ENCODE assay signal across 19 cellular contexts in the genomic region with DNA sequence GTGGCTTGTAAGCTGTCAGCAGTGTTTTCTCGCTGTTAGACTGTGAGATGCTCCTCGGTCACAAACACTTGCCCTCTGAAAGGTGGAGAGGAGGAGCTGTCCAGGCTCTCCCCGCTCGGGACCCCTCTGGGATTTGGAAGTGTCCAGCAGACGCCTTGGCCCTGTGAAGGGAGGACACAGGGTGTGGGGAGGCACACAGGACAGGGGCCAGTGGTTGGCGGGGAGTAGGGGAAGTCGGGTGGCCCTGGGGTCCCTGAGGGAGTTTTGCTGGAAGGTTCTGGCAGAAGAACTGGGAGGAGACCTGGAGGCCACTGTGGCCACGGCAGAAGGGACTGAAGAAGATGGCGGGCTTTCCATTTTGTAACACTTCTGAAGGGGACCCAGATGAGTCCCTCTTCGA. TPM values are rescaled to one million over a fixed set of nuclear protein-coding genes. Genes with fewer than 3 reads are reported as not detected.
DNase-seq lines count a peak whose midpoint lies in the region; ATAC-seq, FAIRE-seq and TF ChIP-seq lines count a peak whose summit lies in the region.
"Had no signal": no experiment of that assay in that cellular context is flagged by ENCODE, and none has a peak within 500 bp of the region (broad histone marks: within the 10 kb centered on the region; RNA-seq: fewer than 3 reads in every experiment).

No MANE protein-coding gene starts in this region.

- peaks cover 7% of the 10 kb centered on the region for H3K27me3 Mint-ChIP-seq in activated naive CD4-positive, alpha-beta T cell treated with anti-CD3 and anti-CD28 coated beads, Interleukin-2, amount 10 ng/mL, durations not matched to agents 7 days and 5 days
- H3K27me3 Mint-ChIP-seq in T-helper 17 cell: peaks cover 16% of the 10 kb centered on the region

- H3K9me3 Mint-ChIP-seq in activated naive CD4-positive, alpha-beta T cell treated with anti-CD3 and anti-CD28 coated beads, Interleukin-2, amount 10 ng/mL, durations not matched to agents 7 days and 5 days: no peaks in the 10 kb centered on the region

- no peaks in the 10 kb centered on the region for H3K4me1 Mint-ChIP-seq in activated naive CD4-positive, alpha-beta T cell treated with anti-CD3 and anti-CD28 coated beads, Interleukin-2, amount 10 ng/mL, durations not matched to agents 7 days and 5 days
- peaks cover 2% of the 10 kb centered on the region for H3K4me1 Mint-ChIP-seq in T-helper 17 cell

- H3K4me1 ChIP-seq in kidney (ENCODE audit: control insufficient read depth in 1 of 2, insufficient read depth in 1 of 2, low read depth in 1 of 2, low read length in 2 of 2) (no peaks in the 10 kb centered on the region), tibial artery (peaks cover 0 to 10% (median 0%) of the 10 kb centered on the region in 4 donors)

- no peak overlapping the region for H3K27ac Mint-ChIP-seq in activated naive CD4-positive, alpha-beta T cell treated with anti-CD3 and anti-CD28 coated beads, Interleukin-2, amount 10 ng/mL, durations not matched to agents 7 days and 5 days
- no peak overlapping the region for H3K27ac Mint-ChIP-seq in T-helper 17 cell

- H3K27ac ChIP-seq in kidney (ENCODE audit: low read depth in 2 of 2, low read length in 2 of 2) (no peak overlapping the region), tibial artery (no peak overlapping the region)
- H3K27ac ChIP-seq: BLaER1 treated with 17β-estradiol and CSF1 and Interleukin-3, amounts not matched to agents 10 nM and 100 nM; GM23248; KMS-11 had no signal

- H3K9me3 ChIP-seq in T-helper 17 cell (ENCODE audit: control insufficient read depth, low read length, poor library complexity, severe bottlenecking): no peaks in the 10 kb centered on the region
- no peaks in the 10 kb centered on the region for H3K9me3 ChIP-seq in kidney (ENCODE audit: control insufficient read depth in 1 of 2, low read length in 2 of 2)
- H3K9me3 ChIP-seq in tibial artery: no peaks in the 10 kb centered on the region
- H3K9me3 ChIP-seq: BLaER1 treated with 17β-estradiol and CSF1 and Interleukin-3, amounts not matched to agents 10 nM and 100 nM had no signal

- FAIRE-seq in kidney (lab: Jason Lieb, UNC): no peak
- FAIRE-seq: GM12878, HepG2 had no signal

- peaks cover 0 to 30% of the 10 kb centered on the region in 2 donors for H3K27me3 ChIP-seq in tibial artery

- CTCF ChIA-PET in activated naive CD4-positive, alpha-beta T cell treated with anti-CD3 and anti-CD28 coated beads, Interleukin-2, amount 10 ng/mL, durations not matched to agents 7 days and 5 days (lab: Charles Lee): interaction anchor here (0.6 kb wide), 1 partner anchor 64 kb away, joined by 3 read pairs; no protein-coding TSS in a partner anchor

- no peak overlapping the region for H3K9ac ChIP-seq in kidney (ENCODE audit: low read length in 2 of 2)
- H3K9ac ChIP-seq: BLaER1 treated with 17β-estradiol and CSF1 and Interleukin-3, amounts not matched to agents 10 nM and 100 nM; GM23248; KMS-11 had no signal

- no peak for ATAC-seq in T-helper 17 cell
- ATAC-seq in HG02588 (IDR thresholded peaks at IDR 0.05; ENCODE audit: unreplicated experiment): no peak
- ATAC-seq: GM12878, HCT116, HepG2 had no signal

- no peaks in the 10 kb centered on the region for H3K36me3 Mint-ChIP-seq in activated naive CD4-positive, alpha-beta T cell treated with anti-CD3 and anti-CD28 coated beads, Interleukin-2, amount 10 ng/mL, durations not matched to agents 7 days and 5 days
- H3K36me3 Mint-ChIP-seq in T-helper 17 cell (ENCODE audit: low read depth): no peaks in the 10 kb centered on the region

- H3K4me3 Mint-ChIP-seq in activated naive CD4-positive, alpha-beta T cell treated with anti-CD3 and anti-CD28 coated beads, Interleukin-2, amount 10 ng/mL, durations not matched to agents 7 days and 5 days: no peak overlapping the region
- no peak overlapping the region for H3K4me3 Mint-ChIP-seq in T-helper 17 cell

- no peak overlapping the region for H3K4me3 ChIP-seq in kidney (ENCODE audit: low read length in 2 of 2)
- H3K4me3 ChIP-seq in tibial artery: no peak overlapping the region
- H3K4me3 ChIP-seq: BLaER1 treated with 17β-estradiol and CSF1 and Interleukin-3, amounts not matched to agents 10 nM and 100 nM; GM12878; GM23248 had no signal

- TF ChIP-seq CTCF in kidney (IDR thresholded peaks at IDR 0.05; ENCODE audit: borderline replicate concordance, extremely low read depth, insufficient read depth) (no peak), tibial artery (IDR thresholded peaks at IDR 0.05) (no peak)

- DNase-seq in activated naive CD4-positive, alpha-beta T cell treated with anti-CD3 and anti-CD28 coated beads, Interleukin-2, amount 50 U/mL, for 16 hours: peak; percentile 6
- no peak for DNase-seq in activated naive CD4-positive, alpha-beta T cell treated with anti-CD3 and anti-CD28 coated beads, Interleukin-2, amount 10 ng/mL, durations not matched to agents 7 days and 5 days
- DNase-seq in T-helper 17 cell (peak in 2 of 3 donors; percentile 0 to 6), kidney (peak; percentile 57), tibial artery (peak; percentile 10 to 53), NCI-H524 (lab: John Stamatoyannopoulos, UW) (no peak), COLO829 (ENCODE audit: low spot score) (no peak)
- DNase-seq: GDM1, GM23248, NCI-H1092 treated with DMSO at 0.1 percent for 48 hours, NCI-H2081 treated with DMSO at 0.1 percent for 48 hours, NCI-H2227 treated with DMSO at 0.1 percent for 48 hours, NCI-H524 treated with DMSO at 0.1 percent for 48 hours had no signal

- intact Hi-C loops in kidney (cut with DNase I) (no loop called here), tibial artery (cut with DNase I; ENCODE audit: low total_unique reads) (no loop called here)

- H3K36me3 ChIP-seq in kidney (ENCODE audit: control insufficient read depth in 1 of 2, insufficient read depth in 2 of 2, low read length in 2 of 2) (no peaks in the 10 kb centered on the region), tibial artery (no peaks in the 10 kb centered on the region)
- H3K36me3 ChIP-seq: BLaER1 treated with 17β-estradiol and CSF1 and Interleukin-3, amounts not matched to agents 10 nM and 100 nM had no signal

RNA-seq across cellular contexts. Expression of a gene that starts 47.2 kb away (rescaled TPM):
- total RNA-seq in T-helper 17 cell: 1 to 10 TPM in 1 of 2 donors, under 1 TPM in 1; 0.52 to 3.3 TPM
- total RNA-seq in kidney: 0.60 TPM
- not detected for polyA plus RNA-seq in kidney (ENCODE audit: insufficient read depth, low read depth, low replicate concordance)

Comparison
In these comparisons a context has a peak if more than half of its experiments do, and no peak if none do; other contexts are left out.
1. DNase-seq: peak in activated naive CD4-positive, alpha-beta T cell treated with anti-CD3 and anti-CD28 coated beads, Interleukin-2, amount 50 U/mL, for 16 hours (single experiment), T-helper 17 cell (2 of 3), kidney (single experiment) and tibial artery (2 of 2); none in activated naive CD4-positive, alpha-beta T cell treated with anti-CD3 and anti-CD28 coated beads, Interleukin-2, amount 10 ng/mL, durations not matched to agents 7 days and 5 days (single experiment), NCI-H524 (0 of 2) and COLO829 (single experiment).